ENCODE assay signal across 13 cellular contexts in the genomic region with DNA sequence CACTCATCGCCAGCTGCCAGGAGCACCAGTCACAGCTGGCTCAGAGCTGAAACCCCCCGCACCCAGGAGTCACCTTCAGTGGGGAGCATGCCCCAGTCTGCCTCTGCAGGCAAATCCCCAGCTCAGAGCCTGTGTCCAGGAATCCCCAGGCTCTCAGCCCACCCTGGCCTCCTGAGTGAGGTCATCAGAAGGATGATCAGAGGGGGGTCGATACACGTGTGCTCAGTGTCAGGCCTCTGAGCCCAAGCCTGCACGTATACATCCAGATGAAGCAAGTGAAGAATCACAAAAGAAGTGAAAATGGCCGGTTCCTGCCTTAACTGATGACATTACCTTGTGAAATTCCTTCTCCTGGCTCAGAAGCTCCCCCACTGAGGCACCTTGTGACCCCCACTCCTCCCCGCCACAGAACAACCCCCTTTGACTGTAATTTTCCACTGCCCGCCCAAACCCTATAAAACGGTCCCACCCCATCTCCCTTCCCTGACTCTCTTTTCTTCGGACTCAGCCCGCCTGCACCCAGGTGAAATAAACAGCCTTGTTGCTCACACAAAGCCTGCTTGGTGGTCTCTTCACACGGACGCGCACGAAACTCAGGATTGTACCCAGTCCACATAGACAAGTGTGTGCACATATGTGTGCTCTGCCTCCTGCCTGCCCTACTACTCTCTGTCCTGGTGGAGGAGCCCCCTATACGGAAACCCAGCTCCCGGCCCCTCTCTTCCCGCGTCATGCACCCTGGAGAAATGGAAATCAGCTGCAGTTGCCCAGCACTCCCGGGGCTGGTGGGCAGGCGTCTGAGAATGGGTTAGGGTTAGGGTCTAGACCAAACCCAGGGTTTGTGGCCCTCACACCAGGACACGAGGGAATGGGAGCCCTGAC. TPM values are rescaled to one million over a fixed set of nuclear protein-coding genes. Genes with fewer than 3 reads are reported as not detected.
DNase-seq lines count a peak whose midpoint lies in the region; ATAC-seq and TF ChIP-seq lines count a peak whose summit lies in the region.
"Had no signal": no experiment of that assay in that cellular context is flagged by ENCODE, and none has a peak within 500 bp of the region (broad histone marks: within the 10 kb centered on the region; RNA-seq: fewer than 3 reads in every experiment).

No MANE protein-coding gene starts in this region.

- H3K18ac ChIP-seq in trophoblast cell (ENCODE audit: low read length): no peak overlapping the region

- H3K4me1 ChIP-seq in right atrium auricular region (peaks cover 0 to 90% of the 10 kb centered on the region in 2 donors), endodermal cell (ENCODE audit: control insufficient read depth, insufficient read depth, low read length) (peaks cover 33% of the 10 kb centered on the region), trophoblast cell (ENCODE audit: control insufficient read depth in 1 of 2, insufficient read depth in 2 of 2, low read length in 2 of 2) (peaks cover 46 to 59% of the 10 kb centered on the region in 2 experiments)

- H3K79me1 ChIP-seq in trophoblast cell (ENCODE audit: low read length): peaks cover 43% of the 10 kb centered on the region

- peak overlapping the region; percentile 95 for H3K27ac Mint-ChIP-seq in endodermal cell
- H3K27ac Mint-ChIP-seq: activated CD4-positive, alpha-beta memory T cell treated with anti-CD3 and anti-CD28 coated beads, Interleukin-2, amount 10 ng/mL, durations not matched to agents 7 days and 5 days; activated naive CD4-positive, alpha-beta T cell treated with anti-CD3 and anti-CD28 coated beads, Interleukin-2, amount 50 U/mL, for 72 hours had no signal

- peaks cover under 1% of the 10 kb centered on the region for H3K36me3 Mint-ChIP-seq in endodermal cell (ENCODE audit: low read depth)

- DNase-seq in right atrium auricular region (ENCODE audit: low spot score) (no peak), Right ventricle myocardium inferior (ENCODE audit: missing footprints) (no peak), endodermal cell (peak; percentile 89), trophoblast cell (no peak), hypothalamus (lab: John Stamatoyannopoulos, UW) (no peak)
- no peak for DNase-seq in stimulated activated CD4-positive, alpha-beta T cell treated with anti-CD3 and anti-CD28 coated beads, Interleukin-4, amount 100 ng/mL, for 4 hours
- DNase-seq: activated CD4-positive, alpha-beta memory T cell treated with anti-CD3 and anti-CD28 coated beads, Interleukin-2, amount 10 ng/mL, durations not matched to agents 7 days and 5 days; effector memory CD4-positive, alpha-beta T cell; stimulated activated CD4-positive, alpha-beta T cell treated with anti-CD3 and anti-CD28 coated beads, Interleukin-12 subunit alpha, Interleukin-12 subunit beta, amount 100 ng/mL, for 4 hours had no signal

- intact Hi-C loops in Right ventricle myocardium inferior (cut with DNase I): no loop called here

- H2BK5ac ChIP-seq in trophoblast cell (ENCODE audit: low read depth, low read length, poor library complexity): no peak overlapping the region

- no peaks in the 10 kb centered on the region for H3K27me3 Mint-ChIP-seq in endodermal cell (ENCODE audit: insufficient read depth)

- H3K27me3 ChIP-seq in right atrium auricular region: no peaks in the 10 kb centered on the region
- H3K27me3 ChIP-seq in endodermal cell (ENCODE audit: control insufficient read depth, insufficient read depth, low read length, poor library complexity, severe bottlenecking): no peaks in the 10 kb centered on the region
- no peaks in the 10 kb centered on the region for H3K27me3 ChIP-seq in trophoblast cell (ENCODE audit: insufficient read depth, low read length)

- H2AFZ ChIP-seq in trophoblast cell (ENCODE audit: insufficient read depth, low read length, poor library complexity): no peak overlapping the region

- H3K4me3 ChIP-seq in right atrium auricular region (no peak overlapping the region), endodermal cell (ENCODE audit: low read length) (no peak overlapping the region), trophoblast cell (ENCODE audit: low read depth, low read length) (no peak overlapping the region)

- no peak overlapping the region for H3K9ac ChIP-seq in endodermal cell (ENCODE audit: extremely low read depth, low read length, poor library complexity, severe bottlenecking)
- H3K9ac ChIP-seq in trophoblast cell (ENCODE audit: low read length): no peak overlapping the region

- no peak overlapping the region for H3K23ac ChIP-seq in trophoblast cell (ENCODE audit: low read length)

- H3K4me2 ChIP-seq in trophoblast cell (ENCODE audit: low read length): no peak overlapping the region

- peaks cover 23% of the 10 kb centered on the region for H3K79me2 ChIP-seq in trophoblast cell (ENCODE audit: control insufficient read depth, insufficient read depth, low read length, poor library complexity)

- no peaks in the 10 kb centered on the region for H3K9me3 ChIP-seq in right atrium auricular region
- H3K9me3 ChIP-seq in endodermal cell (ENCODE audit: control insufficient read depth, low read length): no peaks in the 10 kb centered on the region
- no peaks in the 10 kb centered on the region for H3K9me3 ChIP-seq in trophoblast cell (ENCODE audit: insufficient read depth, low read depth, low read length)

- no peaks in the 10 kb centered on the region for H3K9me3 Mint-ChIP-seq in endodermal cell
- H3K9me3 Mint-ChIP-seq: activated CD4-positive, alpha-beta memory T cell treated with anti-CD3 and anti-CD28 coated beads, Interleukin-2, amount 10 ng/mL, durations not matched to agents 7 days and 5 days; activated naive CD4-positive, alpha-beta T cell treated with anti-CD3 and anti-CD28 coated beads, Interleukin-2, amount 50 U/mL, for 72 hours had no signal

- H2AK5ac ChIP-seq in trophoblast cell (ENCODE audit: low read length): no peak overlapping the region

- H3K27ac ChIP-seq in right atrium auricular region (peak overlapping the region; percentile 90 to 96), endodermal cell (ENCODE audit: low read depth, low read length) (peak overlapping the region; percentile 4), trophoblast cell (ENCODE audit: low read depth, low read length) (no peak overlapping the region)

- 72 to 73% methylated on average over 15 to 22 of the region's 22 CpGs for WGBS in endodermal cell (ENCODE audit: insufficient coverage in 1 of 2, insufficient read length in 1 of 2), 2 experiments
- no CpG with 5 or more reads among the region's 22 CpGs for WGBS in trophoblast cell (ENCODE audit: extremely low coverage, insufficient coverage, insufficient read length)

- peaks cover 48% of the 10 kb centered on the region for H3K4me1 Mint-ChIP-seq in endodermal cell

- TF ChIP-seq CTCF in right atrium auricular region (IDR thresholded peaks at IDR 0.05) (no peak), endodermal cell (conservative IDR thresholded peaks at IDR 0.05) (peak; percentile 42)

- H4K12ac ChIP-seq in trophoblast cell (ENCODE audit: low read depth, low read length): no peak overlapping the region

- peak overlapping the region; percentile 38 for H4K91ac ChIP-seq in trophoblast cell (ENCODE audit: low read depth, low read length)

- H3K4me3 Mint-ChIP-seq in endodermal cell: peak overlapping the region; percentile 56
- H3K4me3 Mint-ChIP-seq: activated CD4-positive, alpha-beta memory T cell treated with anti-CD3 and anti-CD28 coated beads, Interleukin-2, amount 10 ng/mL, durations not matched to agents 7 days and 5 days had no signal

- H3K36me3 ChIP-seq in right atrium auricular region: peaks cover 4% of the 10 kb centered on the region
- peaks cover 2% of the 10 kb centered on the region for H3K36me3 ChIP-seq in endodermal cell (ENCODE audit: control insufficient read depth, insufficient read depth, low read length)
- peaks cover 5 to 6% of the 10 kb centered on the region in 2 experiments for H3K36me3 ChIP-seq in trophoblast cell (ENCODE audit: control insufficient read depth in 1 of 2, insufficient read depth in 2 of 2, low read length in 2 of 2)

- no peak overlapping the region for H3K4ac ChIP-seq in trophoblast cell (ENCODE audit: low read depth, low read length)

- H4K8ac ChIP-seq in trophoblast cell (ENCODE audit: low read depth, low read length): no peak overlapping the region

- no peak overlapping the region for H3K14ac ChIP-seq in trophoblast cell (ENCODE audit: low read length)

- H2BK12ac ChIP-seq in trophoblast cell (ENCODE audit: low read length): peak overlapping the region; percentile 12

- ATAC-seq in Right ventricle myocardium inferior (no peak), GM19455 (IDR thresholded peaks at IDR 0.05; ENCODE audit: unreplicated experiment) (no peak), HG02763 (IDR thresholded peaks at IDR 0.05; ENCODE audit: unreplicated experiment) (no peak)
- ATAC-seq: activated naive CD4-positive, alpha-beta T cell treated with anti-CD3 and anti-CD28 coated beads, Interleukin-2, amount 50 U/mL, for 72 hours had no signal

- H2BK120ac ChIP-seq in trophoblast cell (ENCODE audit: insufficient read depth, low read length, poor library complexity): no peak overlapping the region

RNA-seq across cellular contexts. Expression of a gene that starts 2.2 kb away (rescaled TPM):
- total RNA-seq in right atrium auricular region: 10 to 100 TPM; 12.0 to 25.4 TPM
- 24.5 TPM for total RNA-seq in Right ventricle myocardium inferior
- 10 to 100 TPM; 70.7 to 76.4 TPM for total RNA-seq in endodermal cell
- 44.3 TPM for polyA plus RNA-seq in endodermal cell (2013, experiment 1 of 2)
- polyA plus RNA-seq in endodermal cell (2013, experiment 2 of 2): 38.2 TPM
- polyA plus RNA-seq in trophoblast cell (2013): 52.6 and 57.2 TPM in 2 replicates
- total RNA-seq: T-helper 2 cell treated with Interferon-gamma antibody and Interleukin-4, amounts not matched to agents 100 ng/mL and 5 ng/mL, for 36 hours had no signal

RNA-seq across cellular contexts. Expression of a gene that starts 3.3 kb away (rescaled TPM):
- 10 to 100 TPM; 47.7 to 84.0 TPM for total RNA-seq in right atrium auricular region
- 37.2 TPM for total RNA-seq in Right ventricle myocardium inferior
- total RNA-seq in endodermal cell: 10 to 100 TPM; 59.9 to 62.2 TPM
- 46.4 TPM for polyA plus RNA-seq in endodermal cell (2013, experiment 1 of 2)
- 43.3 TPM for polyA plus RNA-seq in endodermal cell (2013, experiment 2 of 2)
- polyA plus RNA-seq in trophoblast cell (2013): 65.9 and 66.8 TPM in 2 replicates

RNA-seq across cellular contexts. Expression of a gene that starts 21.1 kb away (rescaled TPM):
- total RNA-seq in right atrium auricular region: 10 to 100 TPM; 47.1 to 78.3 TPM
- total RNA-seq in Right ventricle myocardium inferior: 80.7 TPM
- 10 to 100 TPM; 54.2 to 66.4 TPM for total RNA-seq in endodermal cell
- 66.3 TPM for polyA plus RNA-seq in endodermal cell (2013, experiment 1 of 2)
- polyA plus RNA-seq in endodermal cell (2013, experiment 2 of 2): 62.0 TPM
- 24.3 and 24.7 TPM in 2 replicates for polyA plus RNA-seq in trophoblast cell (2013)

RNA-seq across cellular contexts. Expression of a gene that starts 21.3 kb away (rescaled TPM):
- total RNA-seq in right atrium auricular region (1 to 10 TPM; 4.0 TPM), Right ventricle myocardium inferior (11.3 TPM), endodermal cell (10 to 100 TPM; 31.1 to 35.8 TPM)
- 18.0 TPM for polyA plus RNA-seq in endodermal cell (2013, experiment 1 of 2)
- polyA plus RNA-seq in endodermal cell (2013, experiment 2 of 2): 16.7 TPM
- polyA plus RNA-seq in trophoblast cell (2013): 10.9 and 11.8 TPM in 2 replicates
